In the genomic region with DNA sequence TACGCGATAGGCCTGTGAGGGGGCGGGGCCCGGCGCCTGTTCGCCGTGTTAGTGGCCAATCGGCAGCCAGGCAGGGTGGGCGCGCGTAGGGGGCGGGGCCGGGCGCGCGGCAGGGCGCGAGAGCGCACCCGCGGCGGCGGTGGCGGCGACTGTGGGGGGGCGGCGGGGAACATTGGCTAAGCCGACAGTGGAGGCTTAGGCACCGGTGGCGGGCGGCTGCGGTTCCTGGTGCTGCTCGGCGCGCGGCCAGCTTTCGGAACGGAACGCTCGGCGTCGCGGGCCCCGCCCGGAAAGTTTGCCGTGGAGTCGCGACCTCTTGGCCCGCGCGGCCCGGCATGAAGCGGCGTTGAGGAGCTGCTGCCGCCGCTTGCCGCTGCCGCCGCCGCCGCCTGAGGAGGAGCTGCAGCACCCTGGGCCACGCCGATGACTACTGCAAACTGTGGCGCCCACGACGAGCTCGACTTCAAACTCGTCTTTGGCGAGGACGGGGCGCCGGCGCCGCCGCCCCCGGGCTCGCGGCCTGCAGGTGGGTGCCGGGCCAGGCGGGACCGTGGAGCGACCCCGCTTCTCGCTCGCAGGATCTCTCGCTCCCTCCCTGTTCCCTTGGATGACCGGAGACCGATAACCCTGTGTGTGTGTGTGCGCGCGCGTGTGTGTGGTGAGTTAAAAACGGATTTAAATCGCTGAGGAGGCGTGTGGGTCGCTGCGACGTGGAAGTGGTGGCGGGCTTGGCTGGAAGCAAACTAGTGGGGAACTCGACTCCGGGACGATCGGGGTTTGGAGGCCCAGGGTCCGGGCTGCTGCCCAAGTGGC, we compare ENCODE assay signal across 8 cellular contexts. TPM values are rescaled to one million over a fixed set of nuclear protein-coding genes. Genes with fewer than 3 reads are reported as not detected.
DNase-seq lines count a peak whose midpoint lies in the region; ATAC-seq and TF ChIP-seq lines count a peak whose summit lies in the region.

A gene (plus strand): TSS at position 112 of the 813 bp plus-strand sequence. CDS start 312 bp downstream, at position 424.

- no peaks in the 10 kb centered on the region; the same call in 1 of the 2 replicates for H3K36me3 ChIP-seq in Panc1 (ENCODE audit: control insufficient read depth, insufficient read depth, low read length)

- H3K4me1 ChIP-seq in Panc1 (ENCODE audit: control insufficient read depth, insufficient read depth, low read length), result peaks cover 4% of the 10 kb centered on the region

- H3K27ac Mint-ChIP-seq in Calu3 (ENCODE audit: unreplicated experiment), result peak within 1 kb of the TSS; percentile 75
- peak within 1 kb of the TSS; percentile 96 for H3K27ac Mint-ChIP-seq in activated T-helper 1 cell treated with anti-CD3 and anti-CD28 coated beads, Interleukin-12 subunit alpha, Interleukin-12 subunit beta, Interleukin-2, Interleukin-4 antibody, amounts not matched to agents 30 ng/mL and 10 ng/mL and 1 ng/mL, durations not matched to agents 14 hours and 24 hours and 36 hours
- peak within 1 kb of the TSS; percentile 81 to 97 (median 96) for H3K27ac Mint-ChIP-seq in naive thymus-derived CD8-positive, alpha-beta T cell
- peak within 1 kb of the TSS; percentile 98 for H3K27ac Mint-ChIP-seq in stimulated activated naive B cell treated with anti-CD40 and anti-IgM and Interleukin-4, amounts not matched to agents 10 μg/mL and 1 μg/mL and 100 μg/mL, for 72 hours

- intact Hi-C loops in Calu3 (cut with micrococcal nuclease; ENCODE audit: unreplicated experiment), result loop anchor here (2.0 to 5.0 kb wide), 2 partner anchors 42 to 143 kb away; no protein-coding TSS in a partner anchor
- intact Hi-C loops in Panc1 (cut with micrococcal nuclease; ENCODE audit: unreplicated experiment), result loop anchor here (5.0 kb wide), 1 partner anchor 142 kb away; no protein-coding TSS in a partner anchor
- intact Hi-C loops in activated T-helper 1 cell treated with anti-CD3 and anti-CD28 coated beads, Interleukin-12 subunit alpha, Interleukin-12 subunit beta, Interleukin-2, Interleukin-4 antibody, amounts not matched to agents 30 ng/mL and 10 ng/mL and 1 ng/mL, durations not matched to agents 14 hours and 24 hours and 36 hours (cut with micrococcal nuclease), result loop anchor here (1.0 to 10.0 kb wide), 10 partner anchors 8 to 1227 kb away; a partner anchor contains a TSS

- H3K27me3 Mint-ChIP-seq in Calu3 (ENCODE audit: unreplicated experiment), result no peaks in the 10 kb centered on the region
- no peaks in the 10 kb centered on the region for H3K27me3 Mint-ChIP-seq in activated T-helper 1 cell treated with anti-CD3 and anti-CD28 coated beads, Interleukin-12 subunit alpha, Interleukin-12 subunit beta, Interleukin-2, Interleukin-4 antibody, amounts not matched to agents 30 ng/mL and 10 ng/mL and 1 ng/mL, durations not matched to agents 14 hours and 24 hours and 36 hours (ENCODE audit: insufficient read depth)
- no peaks in the 10 kb centered on the region for H3K27me3 Mint-ChIP-seq in naive thymus-derived CD8-positive, alpha-beta T cell
- H3K27me3 Mint-ChIP-seq in stimulated activated naive B cell treated with anti-CD40 and anti-IgM and Interleukin-4, amounts not matched to agents 10 μg/mL and 1 μg/mL and 100 μg/mL, for 72 hours, result no peaks in the 10 kb centered on the region

- peak; percentile 93 for ATAC-seq in Panc1
- peak; percentile 69 to 79 for ATAC-seq in naive thymus-derived CD8-positive, alpha-beta T cell
- peak; percentile 65 to 77 for ATAC-seq in stimulated activated naive B cell treated with anti-CD40 and anti-IgM and Interleukin-4, amounts not matched to agents 10 μg/mL and 1 μg/mL and 100 μg/mL, for 72 hours (replicated peaks)

- in situ Hi-C loops in Panc1 (cut with HindIII; ENCODE audit: low pct_unique_long_range_greater_than_20kb, low sequenced_read_pairs), result no loop called here

- DNase-seq in Calu3, result peak; percentile 99
- DNase-seq in GM20000 (ENCODE audit: low spot score), result peak; percentile 97
- peak; percentile 60 for DNase-seq in HT1080 (ENCODE audit: low read depth)
- no peak for DNase-seq in Panc1 (ENCODE audit: low read depth, low spot score)
- DNase-seq in activated T-helper 1 cell treated with anti-CD3 and anti-CD28 coated beads, Interleukin-12 subunit alpha, Interleukin-12 subunit beta, Interleukin-2, Interleukin-4 antibody, amounts not matched to agents 30 ng/mL and 10 ng/mL and 1 ng/mL, durations not matched to agents 14 hours and 24 hours and 36 hours (ENCODE audit: low spot score), result peak; percentile 97
- DNase-seq in fibroblast of gingiva (ENCODE audit: low read depth), result peak; percentile 97
- DNase-seq in naive thymus-derived CD8-positive, alpha-beta T cell, result peak; percentile 95 to 100 (median 98)
- peak; percentile 94 for DNase-seq in stimulated activated naive B cell treated with anti-CD40 and anti-IgM and Interleukin-4, amounts not matched to agents 10 μg/mL and 1 μg/mL and 100 μg/mL, for 72 hours

- BruUV-seq in Calu3 (replicated peaks; lab: Mats Ljungman, UMichigan) (no TSS peak), Panc1 (replicated peaks; lab: Mats Ljungman, UMichigan) (no TSS peak)

- POLR2A ChIA-PET in Panc1 (lab: Charles Lee), result no interaction called here
- POLR2A ChIA-PET in naive thymus-derived CD8-positive, alpha-beta T cell (lab: Charles Lee), result interaction anchor here (0.5 to 11.3 kb wide), 40 partner anchors 8 to 538 kb away, joined by 3 to 406 read pairs (median 4); a partner anchor contains a TSS

- peaks cover 28% of the 10 kb centered on the region for H3K36me3 Mint-ChIP-seq in Calu3 (ENCODE audit: insufficient read depth, unreplicated experiment)
- peaks cover 13% of the 10 kb centered on the region for H3K36me3 Mint-ChIP-seq in activated T-helper 1 cell treated with anti-CD3 and anti-CD28 coated beads, Interleukin-12 subunit alpha, Interleukin-12 subunit beta, Interleukin-2, Interleukin-4 antibody, amounts not matched to agents 30 ng/mL and 10 ng/mL and 1 ng/mL, durations not matched to agents 14 hours and 24 hours and 36 hours (ENCODE audit: low read depth)
- no peaks in the 10 kb centered on the region for H3K36me3 Mint-ChIP-seq in naive thymus-derived CD8-positive, alpha-beta T cell
- H3K36me3 Mint-ChIP-seq in stimulated activated naive B cell treated with anti-CD40 and anti-IgM and Interleukin-4, amounts not matched to agents 10 μg/mL and 1 μg/mL and 100 μg/mL, for 72 hours, result peaks cover 3 to 6% of the 10 kb centered on the region in 2 donors

- no peak for TF ChIP-seq CTCF in Calu3 (IDR thresholded peaks at IDR 0.05; ENCODE audit: unreplicated experiment)
- TF ChIP-seq CTCF in GM20000 (IDR thresholded peaks at IDR 0.05; ENCODE audit: extremely low read depth, missing control alignments), result no peak
- TF ChIP-seq CTCF in Panc1 (IDR thresholded peaks at IDR 0.05), result no peak

- peak within 1 kb of the TSS; percentile 70 to 86 for H3K4me3 ChIP-seq in Panc1 (ENCODE audit: low read depth in 2 of 2, low read length in 2 of 2)

- H3K27me3 ChIP-seq in Panc1 (ENCODE audit: control insufficient read depth, insufficient read depth, low read length), result no peaks in the 10 kb centered on the region

- CTCF ChIA-PET in Calu3 (lab: Charles Lee), result interaction anchor here (0.6 to 1.7 kb wide), 13 partner anchors 10 to 903 kb away, joined by 3 to 11 read pairs (median 4); a partner anchor contains a TSS
- CTCF ChIA-PET in Panc1 (lab: Charles Lee), result no interaction called here

- H3K9me3 ChIP-seq in Panc1 (ENCODE audit: control insufficient read depth, insufficient read depth, low read depth, low read length), result no peaks in the 10 kb centered on the region

- peak within 1 kb of the TSS; percentile 90 for H3K27ac ChIP-seq in Panc1 (ENCODE audit: low read length)

- H3K4me1 Mint-ChIP-seq in Calu3 (ENCODE audit: low read depth, unreplicated experiment), result peaks cover 28% of the 10 kb centered on the region
- peaks cover 73% of the 10 kb centered on the region for H3K4me1 Mint-ChIP-seq in activated T-helper 1 cell treated with anti-CD3 and anti-CD28 coated beads, Interleukin-12 subunit alpha, Interleukin-12 subunit beta, Interleukin-2, Interleukin-4 antibody, amounts not matched to agents 30 ng/mL and 10 ng/mL and 1 ng/mL, durations not matched to agents 14 hours and 24 hours and 36 hours (ENCODE audit: low read depth)
- H3K4me1 Mint-ChIP-seq in naive thymus-derived CD8-positive, alpha-beta T cell, result peaks cover 40 to 71% (median 66%) of the 10 kb centered on the region in 4 donors
- peaks cover 43 to 71% of the 10 kb centered on the region in 2 donors for H3K4me1 Mint-ChIP-seq in stimulated activated naive B cell treated with anti-CD40 and anti-IgM and Interleukin-4, amounts not matched to agents 10 μg/mL and 1 μg/mL and 100 μg/mL, for 72 hours

- H3K9me3 Mint-ChIP-seq in Calu3 (ENCODE audit: low read depth, unreplicated experiment), result no peaks in the 10 kb centered on the region
- H3K9me3 Mint-ChIP-seq in activated T-helper 1 cell treated with anti-CD3 and anti-CD28 coated beads, Interleukin-12 subunit alpha, Interleukin-12 subunit beta, Interleukin-2, Interleukin-4 antibody, amounts not matched to agents 30 ng/mL and 10 ng/mL and 1 ng/mL, durations not matched to agents 14 hours and 24 hours and 36 hours, result no peaks in the 10 kb centered on the region
- no peaks in the 10 kb centered on the region for H3K9me3 Mint-ChIP-seq in naive thymus-derived CD8-positive, alpha-beta T cell
- H3K9me3 Mint-ChIP-seq in stimulated activated naive B cell treated with anti-CD40 and anti-IgM and Interleukin-4, amounts not matched to agents 10 μg/mL and 1 μg/mL and 100 μg/mL, for 72 hours, result no peaks in the 10 kb centered on the region

- H3K4me3 Mint-ChIP-seq in Calu3 (ENCODE audit: low read depth, unreplicated experiment), result peak within 1 kb of the TSS; percentile 84
- H3K4me3 Mint-ChIP-seq in activated T-helper 1 cell treated with anti-CD3 and anti-CD28 coated beads, Interleukin-12 subunit alpha, Interleukin-12 subunit beta, Interleukin-2, Interleukin-4 antibody, amounts not matched to agents 30 ng/mL and 10 ng/mL and 1 ng/mL, durations not matched to agents 14 hours and 24 hours and 36 hours, result peak within 1 kb of the TSS; percentile 95
- peak within 1 kb of the TSS; percentile 86 to 98 (median 92) for H3K4me3 Mint-ChIP-seq in naive thymus-derived CD8-positive, alpha-beta T cell
- peak within 1 kb of the TSS; percentile 82 to 89 for H3K4me3 Mint-ChIP-seq in stimulated activated naive B cell treated with anti-CD40 and anti-IgM and Interleukin-4, amounts not matched to agents 10 μg/mL and 1 μg/mL and 100 μg/mL, for 72 hours

RNA-seq across cellular contexts. Expression of the gene that starts here (rescaled TPM):
- total RNA-seq in Calu3 (2022) (39.3 and 39.9 TPM in 2 replicates), Panc1 (2021; ENCODE audit: unreplicated experiment) (24.8 TPM)
- 14.9 and 15.4 TPM in 2 replicates for total RNA-seq in HT1080 (2014; rRNA removed; shearing (Covaris generic))
- 10.0 and 13.7 TPM in 2 replicates for polyA plus RNA-seq in HT1080 (2015; cell fraction: cytosol; rRNA removed)
- polyA plus RNA-seq in HT1080 (2015; cell fraction: nucleus; rRNA removed), result 12.6 and 13.2 TPM in 2 replicates
- 8.0 TPM for polyA plus RNA-seq in Panc1 (2012; ENCODE audit: insufficient read length)
- total RNA-seq in activated T-helper 1 cell treated with anti-CD3 and anti-CD28 coated beads, Interleukin-12 subunit alpha, Interleukin-12 subunit beta, Interleukin-2, Interleukin-4 antibody, amounts not matched to agents 30 ng/mL and 10 ng/mL and 1 ng/mL, durations not matched to agents 14 hours and 24 hours and 36 hours, result 152 and 157 TPM in 2 replicates
- total RNA-seq in naive thymus-derived CD8-positive, alpha-beta T cell, result 100 to 1,000 TPM; 156 to 162 TPM
- polyA plus RNA-seq in naive thymus-derived CD8-positive, alpha-beta T cell, result 100 to 1,000 TPM in 1 of 3 donors, 10 to 100 TPM in 2; 85.2 to 102 (median 86.6) TPM
